ENCODE assay signal across 8 cellular contexts in genomic region chr1:18948913-18949688, GRCh38. TPM values are rescaled to one million over a fixed set of nuclear protein-coding genes. Genes with fewer than 3 reads are reported as not detected.
A peak's percentile ranks its signal among the peaks of the same experiment; 100 is the strongest.
DNase-seq lines count a peak whose midpoint lies in the region; ATAC-seq and TF ChIP-seq lines count a peak whose summit lies in the region.

No MANE protein-coding gene starts in this region.

- intact Hi-C loops in heart right ventricle (cut with DNase I), result no loop called here
- intact Hi-C loops in sigmoid colon (cut with DNase I), result loop anchor here (2.0 kb wide), 1 partner anchor 26 kb away; no protein-coding TSS in a partner anchor

- peaks cover 30 to 100% (median 70%) of the 10 kb centered on the region in 9 donors for H3K4me1 ChIP-seq in heart right ventricle
- peaks cover 0 to 99% (median 91%) of the 10 kb centered on the region in 4 donors for H3K4me1 ChIP-seq in sigmoid colon

- H3K27ac ChIP-seq in heart right ventricle (peak overlapping the region; percentile 66 to 94 (median 90)), sigmoid colon (peak overlapping the region; percentile 92 to 95 (median 94))

- peaks cover 0 to 6% (median 0%) of the 10 kb centered on the region in 9 donors for H3K36me3 ChIP-seq in heart right ventricle
- no peaks in the 10 kb centered on the region for H3K36me3 ChIP-seq in sigmoid colon

- H3K27me3 ChIP-seq in heart right ventricle (no peaks in the 10 kb centered on the region), sigmoid colon (no peaks in the 10 kb centered on the region)

- peak overlapping the region; percentile 96 to 98 for H3K27ac Mint-ChIP-seq in activated naive CD4-positive, alpha-beta T cell treated with anti-CD3 and anti-CD28 coated beads, Interleukin-2, amount 50 U/mL, for 72 hours

- H3K9me3 Mint-ChIP-seq in activated naive CD4-positive, alpha-beta T cell treated with anti-CD3 and anti-CD28 coated beads, Interleukin-2, amount 50 U/mL, for 72 hours, result no peaks in the 10 kb centered on the region

- H3K9me3 ChIP-seq in heart right ventricle (no peaks in the 10 kb centered on the region), sigmoid colon (no peaks in the 10 kb centered on the region)

- no peak for TF ChIP-seq EP300 in sigmoid colon (IDR thresholded peaks at IDR 0.05)

- peak overlapping the region; percentile 77 for H3K4me3 ChIP-seq in GM12865 (ENCODE audit: low read depth, low read length)
- H3K4me3 ChIP-seq in heart right ventricle, result peak overlapping the region in 6 of 10 donors; percentile 40 to 53 (median 49)
- peak overlapping the region in 3 of 4 donors; percentile 31 to 38 (median 35) for H3K4me3 ChIP-seq in sigmoid colon

- TF ChIP-seq CTCF in GM12865 (IDR thresholded peaks at IDR 0.05; ENCODE audit: insufficient read depth, low read depth, low read length, missing control alignments) (no peak), heart right ventricle (IDR thresholded peaks at IDR 0.05) (no peak), sigmoid colon (IDR thresholded peaks at IDR 0.05) (peak in 1 of 4 experiments; percentile 28)

- DNase-seq in GM12865 (ENCODE audit: low read depth), result no peak
- no peak for DNase-seq in activated naive CD4-positive, alpha-beta T cell treated with anti-CD3 and anti-CD28 coated beads, Interleukin-2, amount 50 U/mL, for 72 hours (ENCODE audit: low spot score in 2 of 2)
- peak in 1 of 2 donors; percentile 55 for DNase-seq in heart right ventricle
- DNase-seq in sigmoid colon, result peak; percentile 91
- DNase-seq in D341Med (ENCODE audit: low spot score), result no peak
- DNase-seq in hippocampal formation (lab: John Stamatoyannopoulos, UW), result no peak
- DNase-seq in SHP77 (lab: John Stamatoyannopoulos, UW), result no peak
- no peak for DNase-seq in SIG-M5 (lab: John Stamatoyannopoulos, UW)

- H3K36me3 Mint-ChIP-seq in activated naive CD4-positive, alpha-beta T cell treated with anti-CD3 and anti-CD28 coated beads, Interleukin-2, amount 50 U/mL, for 72 hours, result peaks cover 14 to 38% of the 10 kb centered on the region in 2 donors

- WGBS in heart right ventricle, 2 donors, result 43 to 50% methylated on average over 23 of the region's 23 CpGs
- 54 to 59% methylated on average over 23 of the region's 23 CpGs for WGBS in sigmoid colon, 2 donors

- no peak for ATAC-seq in activated naive CD4-positive, alpha-beta T cell treated with anti-CD3 and anti-CD28 coated beads, Interleukin-2, amount 50 U/mL, for 72 hours
- ATAC-seq in heart right ventricle, result peak; percentile 5 to 50 (median 19)

- no peak for TF ChIP-seq POLR2A in sigmoid colon (IDR thresholded peaks at IDR 0.05)

RNA-seq across cellular contexts. Expression of gene IFFO2, which starts 7.4 kb away (rescaled TPM):
- total RNA-seq in activated naive CD4-positive, alpha-beta T cell treated with anti-CD3 and anti-CD28 coated beads, Interleukin-2, amount 50 U/mL, for 72 hours, result 10 to 100 TPM; 27.3 to 41.7 TPM
- 1 to 10 TPM; 3.2 to 8.2 (median 4.7) TPM for total RNA-seq in heart right ventricle
- 1 to 10 TPM; 2.2 to 2.3 TPM for polyA plus RNA-seq in heart right ventricle
- total RNA-seq in sigmoid colon, result 10 to 100 TPM in 2 of 4 donors, 1 to 10 TPM in 2; 7.5 to 35.0 (median 13.8) TPM
- 1 to 10 TPM; 1.2 to 8.6 (median 7.2) TPM for polyA plus RNA-seq in sigmoid colon

RNA-seq across cellular contexts. Expression of gene ALDH4A1, which starts 46.7 kb away (rescaled TPM):
- total RNA-seq in activated naive CD4-positive, alpha-beta T cell treated with anti-CD3 and anti-CD28 coated beads, Interleukin-2, amount 50 U/mL, for 72 hours, result 1 to 10 TPM; 7.4 to 9.8 TPM
- total RNA-seq in heart right ventricle (10 to 100 TPM; 18.5 to 60.8 (median 44.7) TPM), sigmoid colon (10 to 100 TPM in 1 of 4 donors, 1 to 10 TPM in 3; 6.7 to 12.8 (median 8.4) TPM)
- polyA plus RNA-seq in heart right ventricle (10 to 100 TPM; 12.7 to 24.0 TPM), sigmoid colon (10 to 100 TPM in 1 of 3 donors, 1 to 10 TPM in 2; 2.4 to 11.0 (median 3.7) TPM)

Comparison
In these comparisons a context has a peak if more than half of its experiments do, and no peak if none do; other contexts are left out.
1. ATAC-seq: peak in heart right ventricle (8 of 8); none in activated naive CD4-positive, alpha-beta T cell treated with anti-CD3 and anti-CD28 coated beads, Interleukin-2, amount 50 U/mL, for 72 hours (0 of 2).
2. Peak in every context shown above with its lines, with median percentiles within 50 percentile points of each other: H3K4me3 ChIP-seq.